ENCODE assay signal across 12 cellular contexts in genomic region chr10:62582804-62583208, GRCh38.
DNase-seq lines count a peak whose midpoint lies in the region; TF ChIP-seq lines count a peak whose summit lies in the region.
"Had no signal": no experiment of that assay in that cellular context is flagged by ENCODE, and none has a peak within 500 bp of the region (broad histone marks: within the 10 kb centered on the region; RNA-seq: fewer than 3 reads in every experiment).

No MANE protein-coding gene starts in this region.

- peaks cover 4% of the 10 kb centered on the region for H3K27me3 Mint-ChIP-seq in type B pancreatic cell

- H3K4me3 Mint-ChIP-seq in type B pancreatic cell: no peak overlapping the region
- H3K4me3 Mint-ChIP-seq: T-helper 1 cell treated with Interleukin-12 subunit alpha and Interleukin-12 subunit beta and Interleukin-4 antibody, amounts not matched to agents 30 μg/mL and 1 μg/mL, for 36 hours had no signal

- H3K36me3 Mint-ChIP-seq in type B pancreatic cell: no peaks in the 10 kb centered on the region

- peaks cover 6% of the 10 kb centered on the region for H3K4me1 Mint-ChIP-seq in type B pancreatic cell (ENCODE audit: unreplicated experiment)

- no peak for TF ChIP-seq CTCF in cardiac fibroblast (IDR thresholded peaks at IDR 0.05; ENCODE audit: low read depth, low read length)
- no peak for TF ChIP-seq CTCF in type B pancreatic cell (conservative IDR thresholded peaks at IDR 0.05)

- no peaks in the 10 kb centered on the region for H3K36me3 ChIP-seq in subcutaneous abdominal adipose tissue (ENCODE audit: control insufficient read depth in 5 of 5, insufficient read depth in 5 of 5, low read length in 5 of 5)

- no peaks in the 10 kb centered on the region for H3K27me3 ChIP-seq in subcutaneous abdominal adipose tissue (ENCODE audit: control insufficient read depth in 5 of 5, insufficient read depth in 4 of 5, low read length in 5 of 5)
- H3K27me3 ChIP-seq: foreskin keratinocyte had no signal

- H3K4me3 ChIP-seq in cardiac fibroblast (replicated peaks in 1 of 2; ENCODE audit: low read depth in 2 of 2, low read length in 2 of 2) (no peak overlapping the region), subcutaneous abdominal adipose tissue (ENCODE audit: low read depth in 1 of 5, low read length in 5 of 5) (no peak overlapping the region)

- peak; percentile 99 for DNase-seq in HCEC 1CT
- peak; percentile 97 to 99 for DNase-seq in cardiac fibroblast (ENCODE audit: low read depth in 2 of 2)
- DNase-seq in kidney tubule cell (ENCODE audit: low spot score): peak; percentile 78
- DNase-seq in NCI-H1417 treated with DMSO at 0.1 percent for 48 hours (lab: John Stamatoyannopoulos, UW): no peak
- no peak for DNase-seq in type B pancreatic cell (ENCODE audit: extremely low spot score, unreplicated experiment)
- no peak for DNase-seq in NCI-H1092 (lab: John Stamatoyannopoulos, UW)
- DNase-seq in stimulated activated CD4-positive, alpha-beta T cell treated with anti-CD3 and anti-CD28 coated beads, Interleukin-4, amount 100 ng/mL, for 24 hours: no peak
- DNase-seq: GF-D8, NCI-H1694 treated with DMSO at 0.1 percent for 48 hours had no signal

- H3K27ac ChIP-seq in subcutaneous abdominal adipose tissue (ENCODE audit: low read depth, low read length): peak overlapping the region; percentile 66
- H3K27ac ChIP-seq: foreskin keratinocyte had no signal

- no peak overlapping the region for H3K9ac ChIP-seq in subcutaneous abdominal adipose tissue (ENCODE audit: low read length in 5 of 5)

- no peaks in the 10 kb centered on the region for H3K9me3 Mint-ChIP-seq in type B pancreatic cell
- H3K9me3 Mint-ChIP-seq: T-helper 1 cell treated with Interleukin-12 subunit alpha and Interleukin-12 subunit beta and Interleukin-4 antibody, amounts not matched to agents 30 μg/mL and 1 μg/mL, for 36 hours had no signal

- no peaks in the 10 kb centered on the region for H3K9me3 ChIP-seq in subcutaneous abdominal adipose tissue (ENCODE audit: control insufficient read depth in 5 of 5, low read length in 5 of 5)

- peaks cover 2 to 41% (median 30%) of the 10 kb centered on the region in 5 donors for H3K4me1 ChIP-seq in subcutaneous abdominal adipose tissue (ENCODE audit: control insufficient read depth in 5 of 5, insufficient read depth in 5 of 5, low read length in 5 of 5)
- H3K4me1 ChIP-seq: foreskin keratinocyte had no signal

- no peak overlapping the region for H3K27ac Mint-ChIP-seq in type B pancreatic cell
- H3K27ac Mint-ChIP-seq: T-helper 1 cell treated with Interleukin-12 subunit alpha and Interleukin-12 subunit beta and Interleukin-4 antibody, amounts not matched to agents 30 μg/mL and 1 μg/mL, for 36 hours had no signal

Comparison
In these comparisons a context has a peak if more than half of its experiments do, and no peak if none do; other contexts are left out.
1. DNase-seq: peak in HCEC 1CT (single experiment), cardiac fibroblast (2 of 2) and kidney tubule cell (single experiment); none in NCI-H1417 treated with DMSO at 0.1 percent for 48 hours (single experiment), type B pancreatic cell (single experiment), NCI-H1092 (single experiment) and stimulated activated CD4-positive, alpha-beta T cell treated with anti-CD3 and anti-CD28 coated beads, Interleukin-4, amount 100 ng/mL, for 24 hours (single experiment).